Comparison of ENCODE assay signal across 1 cellular context in the genomic region with DNA sequence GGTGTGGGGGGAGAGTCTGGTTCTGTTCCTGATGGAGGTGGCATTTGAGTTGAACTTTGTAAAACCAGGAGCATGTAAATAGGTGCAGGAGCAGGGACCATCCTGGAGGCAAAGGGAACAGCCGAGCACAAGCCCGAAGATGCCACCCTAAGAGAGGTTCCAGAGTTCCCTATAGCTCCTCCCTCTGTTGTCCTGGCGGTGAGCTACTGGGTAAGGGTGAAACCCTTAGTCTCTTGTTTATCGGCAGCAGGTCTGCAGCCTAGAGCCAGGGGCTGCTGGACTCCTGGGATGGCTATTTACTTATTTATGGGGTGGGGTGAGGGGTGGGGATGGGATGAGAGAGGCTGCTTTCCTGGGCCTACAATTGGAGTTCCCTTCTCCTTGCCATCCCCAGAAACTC.
TF ChIP-seq lines count a peak whose summit lies in the region.

No MANE protein-coding gene starts in this region.

TF ChIP-seq in H1, 55 proteins besides CTCF, POLR2A, EP300 and RAD21:
- no peak for TF ChIP-seq TEAD4 (IDR thresholded peaks at IDR 0.05; ENCODE audit: low read depth, low read length)
- no peak for TF ChIP-seq KDM5A (IDR thresholded peaks at IDR 0.05; ENCODE audit: low read length)
- TF ChIP-seq RBBP5 (IDR thresholded peaks at IDR 0.05; ENCODE audit: borderline replicate concordance, low read depth, low read length), result no peak
- no peak for TF ChIP-seq POLR2AphosphoS5 (IDR thresholded peaks at IDR 0.05; ENCODE audit: low read depth, low read length)
- no peak for TF ChIP-seq ATF2 (IDR thresholded peaks at IDR 0.05; ENCODE audit: low read length)
- no peak for TF ChIP-seq ASH2L (IDR thresholded peaks at IDR 0.05; ENCODE audit: low read length)
- TF ChIP-seq EGR1 (IDR thresholded peaks at IDR 0.05; ENCODE audit: borderline replicate concordance, low read depth, low read length), result no peak
- no peak for TF ChIP-seq NANOG (IDR thresholded peaks at IDR 0.05; ENCODE audit: insufficient read depth, low read depth, low read length, poor library complexity, severe bottlenecking)
- TF ChIP-seq GTF2F1 (IDR thresholded peaks at IDR 0.05; ENCODE audit: borderline replicate concordance, low read depth, low read length), result no peak
- no peak for TF ChIP-seq HDAC2 (IDR thresholded peaks at IDR 0.05; ENCODE audit: borderline replicate concordance in 1 of 2, low read depth in 2 of 2, low read length in 2 of 2)
- TF ChIP-seq SUZ12 (IDR thresholded peaks at IDR 0.05; ENCODE audit: low read length), result no peak
- no peak for TF ChIP-seq ZNF274 (IDR thresholded peaks at IDR 0.05; ENCODE audit: borderline replicate concordance, extremely low read depth, low read length)
- no peak for TF ChIP-seq CHD7 (IDR thresholded peaks at IDR 0.05; ENCODE audit: insufficient replicate concordance, low read length)
- TF ChIP-seq CBX8 (IDR thresholded peaks at IDR 0.05; ENCODE audit: borderline replicate concordance, low read depth, low read length), result no peak
- TF ChIP-seq RXRA (IDR thresholded peaks at IDR 0.05; ENCODE audit: insufficient read depth, low read depth, low read length), result no peak
